ENCODE assay signal across 20 cellular contexts in the genomic region with DNA sequence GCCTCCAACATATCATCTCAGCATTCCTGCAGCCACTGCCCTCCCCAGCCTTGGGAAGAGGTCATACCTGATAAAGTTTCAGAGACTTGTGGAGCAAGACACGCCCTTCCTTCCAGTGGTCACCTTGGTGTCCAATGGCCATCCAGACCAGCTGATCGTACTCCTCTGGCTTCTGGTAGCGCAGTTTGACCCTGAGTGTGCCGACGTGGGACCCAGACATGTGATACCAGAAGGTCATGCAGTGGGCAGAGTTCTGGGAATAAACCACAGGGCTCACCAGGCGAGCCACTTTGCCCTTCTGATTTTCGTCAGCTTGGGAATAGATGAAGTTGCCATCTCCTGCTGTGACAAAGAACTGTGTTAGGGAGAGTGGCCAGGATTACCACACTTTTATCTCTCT.
DNase-seq lines count a peak whose midpoint lies in the region; ATAC-seq and TF ChIP-seq lines count a peak whose summit lies in the region.
"Had no signal": no experiment of that assay in that cellular context is flagged by ENCODE, and none has a peak within 500 bp of the region (broad histone marks: within the 10 kb centered on the region; RNA-seq: fewer than 3 reads in every experiment).

No MANE protein-coding gene starts in this region.

- DNase-seq in Panc1 (ENCODE audit: low read depth, low spot score) (no peak), mesenchymal stem cell (no peak), neuronal stem cell (ENCODE audit: low spot score) (no peak), NCI-H345 (lab: John Stamatoyannopoulos, UW) (no peak), DMS79 treated with DMSO at 0.1 percent for 48 hours (lab: John Stamatoyannopoulos, UW) (no peak)
- no peak for DNase-seq in activated CD4-positive, alpha-beta T cell treated with anti-CD3 and anti-CD28 coated beads for 36 hours
- DNase-seq in activated CD4-positive, alpha-beta T cell treated with anti-CD3 and anti-CD28 coated beads, Interleukin-2, amount 10 ng/mL, durations not matched to agents 7 days and 5 days, result no peak
- DNase-seq: 8988T; C1 segment of cervical spinal cord; Calu3; CD4-positive, alpha-beta memory T cell; COR-L47; EL; GDM1; GM23248; H9 had no signal

- H3K9me3 Mint-ChIP-seq in activated CD4-positive, alpha-beta T cell treated with anti-CD3 and anti-CD28 coated beads for 36 hours (ENCODE audit: low read depth), result no peaks in the 10 kb centered on the region
- H3K9me3 Mint-ChIP-seq in activated CD4-positive, alpha-beta T cell treated with anti-CD3 and anti-CD28 coated beads, Interleukin-2, amount 10 ng/mL, durations not matched to agents 7 days and 5 days, result no peaks in the 10 kb centered on the region
- H3K9me3 Mint-ChIP-seq: CD4-positive, alpha-beta memory T cell; H9 had no signal

- H3K27me3 ChIP-seq in ACC112 (ENCODE audit: insufficient read depth, low read length), result no peaks in the 10 kb centered on the region
- H3K27me3 ChIP-seq in Panc1 (ENCODE audit: control insufficient read depth, insufficient read depth, low read length), result no peaks in the 10 kb centered on the region
- no peaks in the 10 kb centered on the region for H3K27me3 ChIP-seq in mesenchymal stem cell (ENCODE audit: control insufficient read depth in 1 of 2, insufficient read depth in 1 of 2, low read length in 2 of 2)
- H3K27me3 ChIP-seq in neuronal stem cell (ENCODE audit: control insufficient read depth in 3 of 3, insufficient read depth in 3 of 3, low read depth in 1 of 3, low read length in 3 of 3), result no peaks in the 10 kb centered on the region

- H3K23ac ChIP-seq in mesenchymal stem cell (ENCODE audit: low read length in 2 of 2), result no peak overlapping the region
- peak overlapping the region; percentile 26 for H3K23ac ChIP-seq in neuronal stem cell (ENCODE audit: low read depth, low read length, poor library complexity)

- H2AFZ ChIP-seq in ACC112 (ENCODE audit: low read length, unreplicated experiment), result no peak overlapping the region
- no peak overlapping the region for H2AFZ ChIP-seq in mesenchymal stem cell (ENCODE audit: low read depth, low read length)
- H2AFZ ChIP-seq in neuronal stem cell (ENCODE audit: low read length), result no peak overlapping the region
- H2AFZ ChIP-seq: GM23248 had no signal

- no peak overlapping the region for H2BK12ac ChIP-seq in mesenchymal stem cell (ENCODE audit: low read length in 2 of 2)
- no peak overlapping the region for H2BK12ac ChIP-seq in neuronal stem cell (ENCODE audit: low read length)

- H3K9me3 ChIP-seq in Panc1 (ENCODE audit: control insufficient read depth, insufficient read depth, low read depth, low read length), result no peaks in the 10 kb centered on the region
- H3K9me3 ChIP-seq in mesenchymal stem cell (ENCODE audit: control insufficient read depth, low read length), result no peaks in the 10 kb centered on the region
- no peaks in the 10 kb centered on the region for H3K9me3 ChIP-seq in neuronal stem cell (replicated peaks in 1 of 2; ENCODE audit: control insufficient read depth in 2 of 2, insufficient read depth in 1 of 2, low read depth in 1 of 2, low read length in 2 of 2)
- H3K9me3 ChIP-seq: A549 had no signal

- no peak overlapping the region for H3K14ac ChIP-seq in mesenchymal stem cell (ENCODE audit: low read length in 2 of 2)
- H3K14ac ChIP-seq in neuronal stem cell (ENCODE audit: low read length), result no peak overlapping the region

- no peak overlapping the region for H3K27ac Mint-ChIP-seq in activated CD4-positive, alpha-beta T cell treated with anti-CD3 and anti-CD28 coated beads for 36 hours
- H3K27ac Mint-ChIP-seq in activated CD4-positive, alpha-beta T cell treated with anti-CD3 and anti-CD28 coated beads, Interleukin-2, amount 10 ng/mL, durations not matched to agents 7 days and 5 days, result no peak overlapping the region
- H3K27ac Mint-ChIP-seq: H9 had no signal

- no peak overlapping the region for H2BK15ac ChIP-seq in mesenchymal stem cell (ENCODE audit: low read depth, poor library complexity, severe bottlenecking)
- H2BK15ac ChIP-seq in neuronal stem cell (ENCODE audit: low read length), result no peak overlapping the region

- H4K8ac ChIP-seq in mesenchymal stem cell (ENCODE audit: low read length) (no peak overlapping the region), neuronal stem cell (ENCODE audit: low read depth, low read length) (no peak overlapping the region)

- H3K4me3 ChIP-seq in ACC112 (ENCODE audit: low read depth, low read length) (no peak overlapping the region), Panc1 (ENCODE audit: low read depth in 2 of 2, low read length in 2 of 2) (no peak overlapping the region), mesenchymal stem cell (ENCODE audit: insufficient read depth in 1 of 2, low read depth in 1 of 2, low read length in 2 of 2) (no peak overlapping the region), neuronal stem cell (ENCODE audit: low read length in 2 of 2) (no peak overlapping the region)
- H3K4me3 ChIP-seq: A549, GM12878, GM23248 had no signal

- H3K27ac ChIP-seq in ACC112 (ENCODE audit: low read depth, low read length), result 0 out of 2 replicates have a peak overlapping the region, but pooled peaks have one; percentile 13
- H3K27ac ChIP-seq in Panc1 (ENCODE audit: low read length), result peak overlapping the region; percentile 29; the same call in 1 of the 2 replicates
- H3K27ac ChIP-seq in mesenchymal stem cell (ENCODE audit: low read length, poor library complexity, severe bottlenecking), result peak overlapping the region; percentile 21
- H3K27ac ChIP-seq in neuronal stem cell (replicated peaks; ENCODE audit: low read length), result no peak overlapping the region
- H3K27ac ChIP-seq: A549, GM23248 had no signal

- H3K36me3 Mint-ChIP-seq in activated CD4-positive, alpha-beta T cell treated with anti-CD3 and anti-CD28 coated beads for 36 hours (ENCODE audit: low read depth), result no peaks in the 10 kb centered on the region
- no peaks in the 10 kb centered on the region for H3K36me3 Mint-ChIP-seq in activated CD4-positive, alpha-beta T cell treated with anti-CD3 and anti-CD28 coated beads, Interleukin-2, amount 10 ng/mL, durations not matched to agents 7 days and 5 days (ENCODE audit: low read depth)
- H3K36me3 Mint-ChIP-seq: CD4-positive, alpha-beta memory T cell had no signal

- no peak for TF ChIP-seq CTCF in Panc1 (IDR thresholded peaks at IDR 0.05)

- H2BK5ac ChIP-seq in mesenchymal stem cell (ENCODE audit: low read depth, low read length, poor library complexity, severe bottlenecking) (no peak overlapping the region), neuronal stem cell (ENCODE audit: low read length) (no peak overlapping the region)

- intact Hi-C loops in Panc1 (cut with micrococcal nuclease; ENCODE audit: unreplicated experiment), result no loop called here
- intact Hi-C loops in activated CD4-positive, alpha-beta T cell treated with anti-CD3 and anti-CD28 coated beads for 36 hours (cut with DNase I, micrococcal nuclease), result no loop called here

- H3K4ac ChIP-seq in mesenchymal stem cell (ENCODE audit: low read depth in 1 of 2, low read length in 2 of 2), result no peak overlapping the region
- H3K4ac ChIP-seq in neuronal stem cell (ENCODE audit: low read length), result no peak overlapping the region

- H3K18ac ChIP-seq in mesenchymal stem cell (ENCODE audit: low read depth in 1 of 2, low read length in 2 of 2) (no peak overlapping the region), neuronal stem cell (ENCODE audit: low read length) (no peak overlapping the region)

- no peak overlapping the region for H2BK120ac ChIP-seq in mesenchymal stem cell (ENCODE audit: low read depth, low read length)
- no peak overlapping the region for H2BK120ac ChIP-seq in neuronal stem cell (ENCODE audit: low read depth, low read length)

- H3K36me3 ChIP-seq in ACC112 (ENCODE audit: insufficient read depth, low read length) (peaks cover 52% of the 10 kb centered on the region), Panc1 (ENCODE audit: control insufficient read depth, insufficient read depth, low read length) (no peaks in the 10 kb centered on the region; the same call in 1 of the 2 replicates), mesenchymal stem cell (ENCODE audit: control insufficient read depth in 1 of 2, insufficient read depth in 2 of 2, low read depth in 1 of 2, low read length in 2 of 2) (peaks cover 45 to 90% of the 10 kb centered on the region in 2 experiments), neuronal stem cell (replicated peaks in 1 of 2; ENCODE audit: control insufficient read depth in 2 of 2, insufficient read depth in 2 of 2, low read length in 2 of 2) (peaks cover 0 to 86% of the 10 kb centered on the region in 2 donors)

- POLR2A ChIA-PET in Panc1 (lab: Charles Lee), result no interaction called here
- POLR2A ChIA-PET in activated CD4-positive, alpha-beta T cell treated with anti-CD3 and anti-CD28 coated beads for 36 hours (lab: Charles Lee), result no interaction called here
- POLR2A ChIA-PET in activated CD4-positive, alpha-beta T cell treated with anti-CD3 and anti-CD28 coated beads, Interleukin-2, amount 10 ng/mL, durations not matched to agents 7 days and 5 days (lab: Charles Lee), result no interaction called here

- CTCF ChIA-PET in Panc1 (lab: Charles Lee), result no interaction called here
- CTCF ChIA-PET in activated CD4-positive, alpha-beta T cell treated with anti-CD3 and anti-CD28 coated beads for 36 hours (lab: Charles Lee), result interaction anchor here (0.7 kb wide), 1 partner anchor 43 kb away, joined by 5 read pairs; no protein-coding TSS in a partner anchor
- CTCF ChIA-PET in activated CD4-positive, alpha-beta T cell treated with anti-CD3 and anti-CD28 coated beads, Interleukin-2, amount 10 ng/mL, durations not matched to agents 7 days and 5 days (lab: Charles Lee), result no interaction called here

- no peak overlapping the region for H3K4me3 Mint-ChIP-seq in activated CD4-positive, alpha-beta T cell treated with anti-CD3 and anti-CD28 coated beads for 36 hours
- no peak overlapping the region for H3K4me3 Mint-ChIP-seq in activated CD4-positive, alpha-beta T cell treated with anti-CD3 and anti-CD28 coated beads, Interleukin-2, amount 10 ng/mL, durations not matched to agents 7 days and 5 days
- H3K4me3 Mint-ChIP-seq: CD4-positive, alpha-beta memory T cell; H9 had no signal

- peaks cover 9% of the 10 kb centered on the region for H3K79me1 ChIP-seq in mesenchymal stem cell (replicated peaks; ENCODE audit: low read length, poor library complexity, severe bottlenecking)
- H3K79me1 ChIP-seq in neuronal stem cell (ENCODE audit: low read depth, low read length), result no peaks in the 10 kb centered on the region

- peaks cover 17% of the 10 kb centered on the region for H3K4me1 ChIP-seq in ACC112 (ENCODE audit: control insufficient read depth, insufficient read depth, low read length, unreplicated experiment)
- H3K4me1 ChIP-seq in Panc1 (ENCODE audit: control insufficient read depth, insufficient read depth, low read length), result no peaks in the 10 kb centered on the region
- peaks cover 6% of the 10 kb centered on the region for H3K4me1 ChIP-seq in mesenchymal stem cell (ENCODE audit: control insufficient read depth, insufficient read depth, low read depth, low read length)
- H3K4me1 ChIP-seq in neuronal stem cell (ENCODE audit: control insufficient read depth in 2 of 2, insufficient read depth in 1 of 2, low read depth in 1 of 2, low read length in 2 of 2), result peaks cover 0 to 9% of the 10 kb centered on the region in 2 donors

- in situ Hi-C loops in Panc1 (cut with HindIII; ENCODE audit: low pct_unique_long_range_greater_than_20kb, low sequenced_read_pairs), result no loop called here

- WGBS in mesenchymal stem cell, result 85% methylated on average over 6 of the region's 7 CpGs
- WGBS in neuronal stem cell (ENCODE audit: extremely low coverage in 2 of 2, insufficient read length in 2 of 2, insufficient replicate concordance in 1 of 2), 2 donors, result no CpG with 5 or more reads among the region's 7 CpGs

- H3K4me2 ChIP-seq in mesenchymal stem cell (ENCODE audit: low read length, poor library complexity, severe bottlenecking), result no peak overlapping the region
- no peak overlapping the region for H3K4me2 ChIP-seq in neuronal stem cell (ENCODE audit: insufficient read depth, low read length, poor library complexity, severe bottlenecking)
- H3K4me2 ChIP-seq: A549 had no signal

- H3K79me2 ChIP-seq in ACC112 (ENCODE audit: control insufficient read depth, insufficient read depth, low read length, unreplicated experiment), result no peaks in the 10 kb centered on the region

- ATAC-seq in Panc1, result no peak
- no peak for ATAC-seq in activated CD4-positive, alpha-beta T cell treated with anti-CD3 and anti-CD28 coated beads for 36 hours
- ATAC-seq: GM12878, HCT116 had no signal

- no TSS peak for BruUV-seq in Panc1 (replicated peaks; lab: Mats Ljungman, UMichigan)

- peaks cover 7% of the 10 kb centered on the region for H3K27me3 Mint-ChIP-seq in activated CD4-positive, alpha-beta T cell treated with anti-CD3 and anti-CD28 coated beads for 36 hours
- peaks cover 11% of the 10 kb centered on the region for H3K27me3 Mint-ChIP-seq in activated CD4-positive, alpha-beta T cell treated with anti-CD3 and anti-CD28 coated beads, Interleukin-2, amount 10 ng/mL, durations not matched to agents 7 days and 5 days
- H3K27me3 Mint-ChIP-seq: CD4-positive, alpha-beta memory T cell had no signal

- H4K91ac ChIP-seq in mesenchymal stem cell (ENCODE audit: low read length) (no peak overlapping the region), neuronal stem cell (ENCODE audit: low read depth, low read length, poor library complexity) (no peak overlapping the region)

- H2AK5ac ChIP-seq in mesenchymal stem cell (ENCODE audit: low read length, severe bottlenecking) (no peak overlapping the region), neuronal stem cell (ENCODE audit: low read depth, low read length) (no peak overlapping the region)

- H3K9ac ChIP-seq in mesenchymal stem cell (ENCODE audit: low read length) (no peak overlapping the region), neuronal stem cell (ENCODE audit: low read depth, low read length, poor library complexity) (no peak overlapping the region)
- H3K9ac ChIP-seq: GM23248 had no signal

- no peaks in the 10 kb centered on the region for H3K4me1 Mint-ChIP-seq in activated CD4-positive, alpha-beta T cell treated with anti-CD3 and anti-CD28 coated beads for 36 hours
- H3K4me1 Mint-ChIP-seq in activated CD4-positive, alpha-beta T cell treated with anti-CD3 and anti-CD28 coated beads, Interleukin-2, amount 10 ng/mL, durations not matched to agents 7 days and 5 days, result no peaks in the 10 kb centered on the region
- H3K4me1 Mint-ChIP-seq: CD4-positive, alpha-beta memory T cell had no signal
